Comparison of ENCODE assay signal across 8 cellular contexts in genomic region chr12:15910864-15911696, GRCh38. TPM values are rescaled to one million over a fixed set of nuclear protein-coding genes. Genes with fewer than 3 reads are reported as not detected.
DNase-seq lines count a peak whose midpoint lies in the region; ATAC-seq and TF ChIP-seq lines count a peak whose summit lies in the region.

TSS of gene DERA (plus strand) at chr12:15911332. CDS start at chr12:15911384, 52 bp downstream.

- H3K36me3 ChIP-seq in uterus, result no peaks in the 10 kb centered on the region

- H3K4me3 ChIP-seq in GM12875 (ENCODE audit: low read depth, low read length) (peak within 1 kb of the TSS; percentile 90), uterus (peak within 1 kb of the TSS; percentile 60 to 74)

- intact Hi-C loops in T-helper 1 cell treated with Interleukin-12 subunit alpha and Interleukin-12 subunit beta and Interleukin-4 antibody, amounts not matched to agents 30 ng/mL and 1 ng/mL, for 36 hours (cut with micrococcal nuclease), result loop anchor here (1.0 to 5.0 kb wide), 5 partner anchors 12 to 377 kb away; partner anchors contain the start of genes EPS8 and STRAP
- intact Hi-C loops in left ventricle myocardium superior (cut with micrococcal nuclease) (no loop called here), uterus (cut with DNase I; ENCODE audit: low total_unique reads) (no loop called here)

- ATAC-seq in HG02610 (IDR thresholded peaks at IDR 0.05; ENCODE audit: unreplicated experiment) (peak; percentile 96), left ventricle myocardium superior (peak; percentile 100)

- peak within 1 kb of the TSS; percentile 92 for H3K27ac ChIP-seq in uterus

- H3K27me3 ChIP-seq in uterus, result no peaks in the 10 kb centered on the region

- DNase-seq in NCI-H1092 (lab: John Stamatoyannopoulos, UW) (peak; percentile 71), amniotic stem cell (lab: John Stamatoyannopoulos, UW) (peak; percentile 60), left ventricle myocardium superior (peak; percentile 92), pulmonary artery endothelial cell (ENCODE audit: low read depth, low spot score) (peak; percentile 43), uterus (peak; percentile 70 to 82)

- TF ChIP-seq CTCF in GM12875 (IDR thresholded peaks at IDR 0.05; ENCODE audit: borderline replicate concordance, insufficient read depth, low read depth, low read length), result no peak
- peak in 2 of 4 experiments; percentile 22 to 27 for TF ChIP-seq CTCF in uterus (IDR thresholded peaks at IDR 0.05)

- H3K9me3 ChIP-seq in uterus, result no peaks in the 10 kb centered on the region

- no peaks in the 10 kb centered on the region for H3K4me1 ChIP-seq in uterus

- peak; percentile 81 to 92 for TF ChIP-seq POLR2A in uterus (IDR thresholded peaks at IDR 0.05)

RNA-seq across cellular contexts. Expression of gene DERA, which starts in this region (rescaled TPM):
- 15.3 and 15.9 TPM in 2 replicates for total RNA-seq in T-helper 1 cell treated with Interleukin-12 subunit alpha and Interleukin-12 subunit beta and Interleukin-4 antibody, amounts not matched to agents 30 ng/mL and 1 ng/mL, for 36 hours
- total RNA-seq in left ventricle myocardium superior (16.9 TPM), pulmonary artery endothelial cell (68.6 and 76.4 TPM in 2 replicates), uterus (10 to 100 TPM in 3 of 4 donors, 1 to 10 TPM in 1; 7.7 to 58.3 (median 19.2) TPM)

Comparison
In these comparisons a context has a peak if more than half of its experiments do, and no peak if none do; other contexts are left out.
1. Peak in every context shown above with its lines: DNase-seq, ATAC-seq, H3K4me3 ChIP-seq and H3K27ac ChIP-seq.